In genomic region chrX:43969504-43970501, GRCh38 we compare ENCODE assay signal across 11 cellular contexts. TPM values are rescaled to one million over a fixed set of nuclear protein-coding genes. Genes with fewer than 3 reads are reported as not detected.
DNase-seq lines count a peak whose midpoint lies in the region; ATAC-seq, FAIRE-seq and TF ChIP-seq lines count a peak whose summit lies in the region.
"Had no signal": no experiment of that assay in that cellular context is flagged by ENCODE, and none has a peak within 500 bp of the region (broad histone marks: within the 10 kb centered on the region; RNA-seq: fewer than 3 reads in every experiment).

No MANE protein-coding gene starts in this region.

- H3K79me2 ChIP-seq in fibroblast of lung (ENCODE audit: control insufficient read depth, insufficient read depth, low read length) (no peaks in the 10 kb centered on the region), trophoblast cell (ENCODE audit: control insufficient read depth, insufficient read depth, low read length, poor library complexity) (no peaks in the 10 kb centered on the region), HepG2 (ENCODE audit: insufficient read depth, low read length) (no peaks in the 10 kb centered on the region)

- no peaks in the 10 kb centered on the region for H3K36me3 Mint-ChIP-seq in naive thymus-derived CD8-positive, alpha-beta T cell
- H3K36me3 Mint-ChIP-seq: CD4-positive, CD25-positive, alpha-beta regulatory T cell had no signal

- no peak overlapping the region for H3K4me3 ChIP-seq in fibroblast of lung (replicated peaks in 1 of 4; ENCODE audit: control extremely low read depth in 1 of 4, insufficient read depth in 1 of 4, low read depth in 3 of 4, low read length in 4 of 4)
- H3K4me3 ChIP-seq in trophoblast cell (ENCODE audit: low read depth, low read length): no peak overlapping the region
- no peak overlapping the region for H3K4me3 ChIP-seq in HepG2 (replicated peaks in 1 of 3; ENCODE audit: insufficient read depth in 1 of 3, low read depth in 2 of 3, low read length in 3 of 3)
- H3K4me3 ChIP-seq: cardiac muscle cell had no signal

- no peak for FAIRE-seq in HepG2 (lab: Jason Lieb, UNC)

- no peaks in the 10 kb centered on the region for H3K27me3 ChIP-seq in fibroblast of lung (ENCODE audit: control insufficient read depth, insufficient read depth, low read length)
- no peaks in the 10 kb centered on the region for H3K27me3 ChIP-seq in trophoblast cell (ENCODE audit: insufficient read depth, low read length)
- H3K27me3 ChIP-seq in HepG2 (ENCODE audit: control insufficient read depth in 1 of 2, insufficient read depth in 2 of 2, low read length in 2 of 2): no peaks in the 10 kb centered on the region; a peak in 1 of 5 replicates

- no TSS peak for BruUV-seq in HepG2 (replicated peaks; lab: Mats Ljungman, UMichigan)

- TF ChIP-seq CTCF in fibroblast of lung (conservative IDR thresholded peaks at IDR 0.05 in 1 of 2, IDR thresholded peaks at IDR 0.05 in 1 of 2; ENCODE audit: low read depth in 1 of 2, low read length in 2 of 2) (no peak), HepG2 (CRISPR knock-in tag; IDR thresholded peaks at IDR 0.05) (no peak)

- no peak overlapping the region for H2BK12ac ChIP-seq in trophoblast cell (ENCODE audit: low read length)

- no peak for TF ChIP-seq RAD21 in HepG2 (CRISPR knock-in tag; IDR thresholded peaks at IDR 0.05)

- H2BK5ac ChIP-seq in trophoblast cell (ENCODE audit: low read depth, low read length, poor library complexity): no peak overlapping the region

- no peak overlapping the region for H4K91ac ChIP-seq in trophoblast cell (ENCODE audit: low read depth, low read length)

- no peak overlapping the region for H3K23ac ChIP-seq in trophoblast cell (ENCODE audit: low read length)

- H3K36me3 ChIP-seq in fibroblast of lung (ENCODE audit: control insufficient read depth, insufficient read depth, low read length): no peaks in the 10 kb centered on the region
- H3K36me3 ChIP-seq in trophoblast cell (ENCODE audit: control insufficient read depth in 1 of 2, insufficient read depth in 2 of 2, low read length in 2 of 2): no peaks in the 10 kb centered on the region
- no peaks in the 10 kb centered on the region for H3K36me3 ChIP-seq in HepG2 (replicated peaks in 1 of 2; ENCODE audit: control insufficient read depth in 1 of 2, insufficient read depth in 2 of 2, low read length in 2 of 2)
- H3K36me3 ChIP-seq: cardiac muscle cell had no signal

- no peak overlapping the region for H3K18ac ChIP-seq in trophoblast cell (ENCODE audit: low read length)

- intact Hi-C loops in HepG2 (cut with micrococcal nuclease; ENCODE audit: unreplicated experiment): no loop called here

- no peak overlapping the region for H2AK5ac ChIP-seq in trophoblast cell (ENCODE audit: low read length)

- H3K27me3 Mint-ChIP-seq in naive thymus-derived CD8-positive, alpha-beta T cell: peaks cover 9 to 26% (median 14%) of the 10 kb centered on the region in 5 donors

- TF ChIP-seq EP300 in HepG2 (IDR thresholded peaks at IDR 0.05; ENCODE audit: low read depth in 2 of 2, low read length in 2 of 2): no peak
- TF ChIP-seq EP300 in HepG2 (CRISPR knock-in tag; IDR thresholded peaks at IDR 0.05; ENCODE audit: borderline replicate concordance): no peak

- peak overlapping the region; percentile 30 for H4K12ac ChIP-seq in trophoblast cell (ENCODE audit: low read depth, low read length)

- POLR2A ChIA-PET in naive thymus-derived CD8-positive, alpha-beta T cell (lab: Charles Lee): no interaction called here
- POLR2A ChIA-PET in HepG2 (lab: Yijun Ruan, JAX): no interaction called here

- no CpG with 5 or more reads among the region's 19 CpGs for WGBS in trophoblast cell (ENCODE audit: extremely low coverage, insufficient coverage, insufficient read length)
- WGBS in HepG2 (ENCODE audit: low lambda C conversion rate): 52% methylated on average over 7 of the region's 19 CpGs

- peaks cover 2% of the 10 kb centered on the region for H3K79me1 ChIP-seq in trophoblast cell (ENCODE audit: low read length)

- H3K4ac ChIP-seq in trophoblast cell (ENCODE audit: low read depth, low read length): no peak overlapping the region

- H3K9me3 Mint-ChIP-seq in naive thymus-derived CD8-positive, alpha-beta T cell: no peaks in the 10 kb centered on the region

- H3K27ac ChIP-seq in fibroblast of lung (ENCODE audit: insufficient read depth, low read length): no peak overlapping the region
- H3K27ac ChIP-seq in trophoblast cell (ENCODE audit: low read depth, low read length): no peak overlapping the region
- H3K27ac ChIP-seq in HepG2 (ENCODE audit: extremely low read length, insufficient read depth, low read length): no peak overlapping the region
- H3K27ac ChIP-seq: cardiac muscle cell had no signal

- H4K20me1 ChIP-seq in fibroblast of lung (ENCODE audit: control insufficient read depth, extremely low read depth, insufficient read depth, low read length): no peaks in the 10 kb centered on the region
- no peaks in the 10 kb centered on the region for H4K20me1 ChIP-seq in HepG2 (ENCODE audit: insufficient read depth, low read length)

- H2BK120ac ChIP-seq in trophoblast cell (ENCODE audit: insufficient read depth, low read length, poor library complexity): no peak overlapping the region

- peaks cover 3 to 14% (median 11%) of the 10 kb centered on the region in 4 donors for H3K4me1 Mint-ChIP-seq in naive thymus-derived CD8-positive, alpha-beta T cell

- peak overlapping the region; percentile 16 for H3K9ac ChIP-seq in fibroblast of lung (ENCODE audit: insufficient read depth, low read length)
- H3K9ac ChIP-seq in trophoblast cell (ENCODE audit: low read length): no peak overlapping the region
- no peak overlapping the region for H3K9ac ChIP-seq in HepG2 (ENCODE audit: insufficient read depth, low read depth, low read length)

- TF ChIP-seq POLR2A in HepG2 (IDR thresholded peaks at IDR 0.05; ENCODE audit: insufficient read depth in 1 of 2, low read depth in 2 of 2, low read length in 2 of 2): no peak

- DNase-seq in ELR (ENCODE audit: low read depth) (peak; percentile 70), SW480 (ENCODE audit: low spot score) (peak; percentile 80), fibroblast of lung (ENCODE audit: low read depth in 2 of 2) (peak in 1 of 2 donors; percentile 73), trophoblast cell (no peak), HepG2 (ENCODE audit: low spot score) (no peak), middle frontal gyrus (ENCODE audit: extremely low spot score, low spot score) (no peak)
- no peak for DNase-seq in naive thymus-derived CD8-positive, alpha-beta T cell
- DNase-seq: activated CD8-positive, alpha-beta memory T cell treated with anti-CD3 and anti-CD28 coated beads, Interleukin-2, amount 50 U/mL, for 48 hours; CD4-positive, CD25-positive, alpha-beta regulatory T cell had no signal

- H2AFZ ChIP-seq in fibroblast of lung (ENCODE audit: low read length) (no peak overlapping the region), trophoblast cell (ENCODE audit: insufficient read depth, low read length, poor library complexity) (no peak overlapping the region), HepG2 (ENCODE audit: low read length) (no peak overlapping the region)

- H3K27ac Mint-ChIP-seq in naive thymus-derived CD8-positive, alpha-beta T cell: no peak overlapping the region
- H3K27ac Mint-ChIP-seq: CD4-positive, CD25-positive, alpha-beta regulatory T cell had no signal

- no peak overlapping the region for H3K4me2 ChIP-seq in fibroblast of lung (ENCODE audit: extremely low read depth, insufficient read depth, low read length)
- H3K4me2 ChIP-seq in trophoblast cell (ENCODE audit: low read length): no peak overlapping the region
- no peak overlapping the region for H3K4me2 ChIP-seq in HepG2 (ENCODE audit: low read depth, low read length)

- H4K8ac ChIP-seq in trophoblast cell (ENCODE audit: low read depth, low read length): no peak overlapping the region

- in situ Hi-C loops in HepG2 (cut with HindIII; ENCODE audit: extremely low pct_ligation_motif_present, low pct_unique_long_range_greater_than_20kb): loop anchor here (25.0 kb wide), 2 partner anchors 392 to 1217 kb away; no protein-coding TSS in a partner anchor

- no peaks in the 10 kb centered on the region for H3K9me3 ChIP-seq in fibroblast of lung (ENCODE audit: control insufficient read depth, insufficient read depth, low read depth, low read length)
- H3K9me3 ChIP-seq in trophoblast cell (ENCODE audit: insufficient read depth, low read depth, low read length): no peaks in the 10 kb centered on the region
- no peaks in the 10 kb centered on the region for H3K9me3 ChIP-seq in HepG2 (ENCODE audit: low read length)

- no peak overlapping the region for H3K4me3 Mint-ChIP-seq in naive thymus-derived CD8-positive, alpha-beta T cell
- H3K4me3 Mint-ChIP-seq: CD4-positive, CD25-positive, alpha-beta regulatory T cell had no signal

- CTCF ChIA-PET in HepG2 (lab: Yijun Ruan, JAX; ENCODE audit: low intra/inter-chr PET ratio, low total read pairs): no interaction called here

- no peak overlapping the region for H3K14ac ChIP-seq in trophoblast cell (ENCODE audit: low read length)

- ATAC-seq in naive thymus-derived CD8-positive, alpha-beta T cell: no peak
- ATAC-seq in HepG2 (no peak), GM21526 (IDR thresholded peaks at IDR 0.05; ENCODE audit: low FRiP score, unreplicated experiment) (no peak)

- H3K4me1 ChIP-seq in fibroblast of lung (ENCODE audit: control insufficient read depth, extremely low read depth, insufficient read depth, low read length) (no peaks in the 10 kb centered on the region), trophoblast cell (ENCODE audit: control insufficient read depth in 1 of 2, insufficient read depth in 2 of 2, low read length in 2 of 2) (peaks cover 0 to 2% of the 10 kb centered on the region in 2 experiments), HepG2 (ENCODE audit: insufficient read depth, low read length) (no peaks in the 10 kb centered on the region)

RNA-seq across cellular contexts. Expression of gene NDP, which starts 3.4 kb away (rescaled TPM):
- total RNA-seq in fibroblast of lung: 1.3 and 5.3 TPM in 2 replicates
- 0.79 and 1.6 TPM in 2 replicates for polyA plus RNA-seq in fibroblast of lung
- polyA plus RNA-seq in fibroblast of lung (2012): 0.58 and 0.91 TPM in 2 replicates
- 1.1 and 1.9 TPM in 2 replicates for polyA minus RNA-seq in fibroblast of lung (ENCODE audit: low replicate concordance)
- polyA plus RNA-seq in trophoblast cell (2013): 0.41 and 0.53 TPM in 2 replicates
- total RNA-seq in naive thymus-derived CD8-positive, alpha-beta T cell: not detected
- polyA plus RNA-seq in naive thymus-derived CD8-positive, alpha-beta T cell: not detected
- total RNA-seq in HepG2 (2016; rRNA removed; fragmentation: Illumina TruSeq; extraction: Trizol): not detected in 2 replicates
- total RNA-seq in HepG2 (2016; cell fraction: cytosol; rRNA removed; fragmentation: Illumina TruSeq; extraction: Trizol; ENCODE audit: low read depth): not detected in 2 replicates
- total RNA-seq in HepG2 (2016; cell fraction: insoluble cytoplasmic fraction; rRNA removed; fragmentation: Illumina TruSeq; extraction: Trizol): not detected in 2 replicates
- total RNA-seq in HepG2 (2016; cell fraction: membrane; rRNA removed; fragmentation: Illumina TruSeq; extraction: Trizol): not detected in 2 replicates
- total RNA-seq in HepG2 (2016; cell fraction: nucleus; rRNA removed; fragmentation: Illumina TruSeq; extraction: Trizol): not detected in 2 replicates
- not detected in 2 replicates for polyA plus RNA-seq in HepG2 (2011; rRNA removed)
- not detected in 2 replicates for polyA plus RNA-seq in HepG2 (2011; cell fraction: cytosol; rRNA removed)
- not detected in 2 replicates for polyA plus RNA-seq in HepG2 (2011; cell fraction: nucleus; rRNA removed)
- polyA plus RNA-seq in HepG2 (2012): not detected in 2 replicates
- polyA plus RNA-seq in HepG2 (2016; cell fraction: cytosol; fragmentation: Illumina TruSeq; extraction: Trizol; ENCODE audit: low read depth): not detected in 2 replicates
- polyA plus RNA-seq in HepG2 (2016; cell fraction: insoluble cytoplasmic fraction; fragmentation: Illumina TruSeq; extraction: Trizol; ENCODE audit: low read depth): not detected in 2 replicates
- polyA plus RNA-seq in HepG2 (2016; cell fraction: membrane; fragmentation: Illumina TruSeq; extraction: Trizol; ENCODE audit: low read depth): not detected in 2 replicates
- not detected in 2 replicates for polyA plus RNA-seq in HepG2 (2016; cell fraction: nucleus; fragmentation: Illumina TruSeq; extraction: Trizol; ENCODE audit: insufficient read depth, low read depth)
- not detected in 2 replicates for polyA minus RNA-seq in HepG2 (2011; rRNA and poly(A)+ RNA removed; ENCODE audit: low replicate concordance)
- polyA minus RNA-seq in HepG2 (2011; cell fraction: cytosol; rRNA and poly(A)+ RNA removed): not detected in 2 replicates
- not detected in 2 replicates for polyA minus RNA-seq in HepG2 (2011; cell fraction: nucleus; rRNA and poly(A)+ RNA removed)
- total RNA-seq: cardiac muscle cell; CD4-positive, CD25-positive, alpha-beta regulatory T cell had no signal
- polyA plus RNA-seq: cardiac muscle cell; CD4-positive, CD25-positive, alpha-beta regulatory T cell had no signal

Comparison
In these comparisons a context has a peak if more than half of its experiments do, and no peak if none do; other contexts are left out.
1. DNase-seq: peak in ELR (single experiment) and SW480 (single experiment); none in trophoblast cell (0 of 2), naive thymus-derived CD8-positive, alpha-beta T cell (0 of 10), HepG2 (single experiment) and middle frontal gyrus (single experiment).